18 cellular contexts compared by ENCODE assay signal in genomic region chr2:191759650-191760049, GRCh38.
"Had no signal": no experiment of that assay in that cellular context is flagged by ENCODE, and none has a peak within 500 bp of the region (broad histone marks: within the 10 kb centered on the region; RNA-seq: fewer than 3 reads in every experiment).

No MANE protein-coding gene starts in this region.

- DNase-seq: left cardiac atrium, left ventricle myocardium superior, psoas muscle, sigmoid colon had no signal

- H3K27ac ChIP-seq: gastrocnemius medialis, parathyroid adenoma, psoas muscle, sigmoid colon, upper lobe of left lung, vagina had no signal

- H3K36me3 Mint-ChIP-seq: activated naive CD4-positive, alpha-beta T cell treated with anti-CD3 and anti-CD28 coated beads, Interleukin-2, amount 50 U/mL, for 24 hours; mesothelial cell of epicardium; naive thymus-derived CD4-positive, alpha-beta T cell; stimulated activated memory B cell treated with anti-CD40 and anti-IgM and Interleukin-4, amounts not matched to agents 10 μg/mL and 1 μg/mL and 100 μg/mL, for 72 hours had no signal

- H3K79me2 ChIP-seq: parathyroid adenoma had no signal

- H3K4me1 ChIP-seq: gastrocnemius medialis, parathyroid adenoma, psoas muscle, sigmoid colon, vagina had no signal

- H3K36me3 ChIP-seq: gastrocnemius medialis, sigmoid colon, upper lobe of left lung, vagina had no signal

- H3K27ac Mint-ChIP-seq: activated CD4-positive, alpha-beta T cell treated with anti-CD3 and anti-CD28 coated beads, Interleukin-2, amount 10 ng/mL, durations not matched to agents 7 days and 5 days; activated CD8-positive, alpha-beta T cell treated with anti-CD3 and anti-CD28 coated beads for 36 hours; activated naive CD4-positive, alpha-beta T cell treated with anti-CD3 and anti-CD28 coated beads, Interleukin-2, amount 50 U/mL, for 24 hours; activated naive CD8-positive, alpha-beta T cell treated with anti-CD3 and anti-CD28 coated beads, Interleukin-2, amount 50 U/mL, for 24 hours; activated T-helper 2 cell treated with anti-CD3 and anti-CD28 coated beads, Interferon-gamma antibody, Interleukin-2, Interleukin-4, amounts not matched to agents 10 μg/mL and 5 μg/mL and 100 μg/mL, durations not matched to agents 14 hours and 24 hours and 36 hours; mesothelial cell of epicardium; naive thymus-derived CD4-positive, alpha-beta T cell; stimulated activated memory B cell treated with anti-CD40 and anti-IgM and Interleukin-4, amounts not matched to agents 10 μg/mL and 1 μg/mL and 100 μg/mL, for 72 hours; stimulated activated naive CD8-positive, alpha-beta T cell treated with anti-CD3 and anti-CD28 coated beads, Interleukin-15, amount 100 ng/mL, for 72 hours had no signal

- H3K4me3 ChIP-seq: gastrocnemius medialis, psoas muscle, sigmoid colon, vagina had no signal

- H3K4me3 Mint-ChIP-seq: activated CD4-positive, alpha-beta T cell treated with anti-CD3 and anti-CD28 coated beads, Interleukin-2, amount 10 ng/mL, durations not matched to agents 7 days and 5 days; activated CD8-positive, alpha-beta T cell treated with anti-CD3 and anti-CD28 coated beads for 36 hours; activated naive CD4-positive, alpha-beta T cell treated with anti-CD3 and anti-CD28 coated beads, Interleukin-2, amount 50 U/mL, for 24 hours; activated naive CD8-positive, alpha-beta T cell treated with anti-CD3 and anti-CD28 coated beads, Interleukin-2, amount 50 U/mL, for 24 hours; mesothelial cell of epicardium; naive thymus-derived CD4-positive, alpha-beta T cell; neural crest cell; stimulated activated memory B cell treated with anti-CD40 and anti-IgM and Interleukin-4, amounts not matched to agents 10 μg/mL and 1 μg/mL and 100 μg/mL, for 72 hours; stimulated activated naive CD8-positive, alpha-beta T cell treated with anti-CD3 and anti-CD28 coated beads, Interleukin-15, amount 100 ng/mL, for 72 hours had no signal

- ATAC-seq: gastrocnemius medialis had no signal

- H3K27me3 ChIP-seq: gastrocnemius medialis, sigmoid colon, upper lobe of left lung, vagina had no signal

- H3K9me3 Mint-ChIP-seq: activated CD4-positive, alpha-beta T cell treated with anti-CD3 and anti-CD28 coated beads, Interleukin-2, amount 10 ng/mL, durations not matched to agents 7 days and 5 days; activated CD8-positive, alpha-beta T cell treated with anti-CD3 and anti-CD28 coated beads for 36 hours; activated naive CD4-positive, alpha-beta T cell treated with anti-CD3 and anti-CD28 coated beads, Interleukin-2, amount 50 U/mL, for 24 hours; activated naive CD8-positive, alpha-beta T cell treated with anti-CD3 and anti-CD28 coated beads, Interleukin-2, amount 50 U/mL, for 24 hours; activated T-helper 2 cell treated with anti-CD3 and anti-CD28 coated beads, Interferon-gamma antibody, Interleukin-2, Interleukin-4, amounts not matched to agents 10 μg/mL and 5 μg/mL and 100 μg/mL, durations not matched to agents 14 hours and 24 hours and 36 hours; mesothelial cell of epicardium; neural crest cell; stimulated activated memory B cell treated with anti-CD40 and anti-IgM and Interleukin-4, amounts not matched to agents 10 μg/mL and 1 μg/mL and 100 μg/mL, for 72 hours; stimulated activated naive CD8-positive, alpha-beta T cell treated with anti-CD3 and anti-CD28 coated beads, Interleukin-15, amount 100 ng/mL, for 72 hours had no signal

- H3K9ac ChIP-seq: parathyroid adenoma had no signal

- H2AFZ ChIP-seq: parathyroid adenoma had no signal

- H3K9me3 ChIP-seq: gastrocnemius medialis, psoas muscle, sigmoid colon, upper lobe of left lung, vagina had no signal

- H3K4me1 Mint-ChIP-seq: neural crest cell; stimulated activated naive CD8-positive, alpha-beta T cell treated with anti-CD3 and anti-CD28 coated beads, Interleukin-15, amount 100 ng/mL, for 72 hours had no signal
